In the genomic region with DNA sequence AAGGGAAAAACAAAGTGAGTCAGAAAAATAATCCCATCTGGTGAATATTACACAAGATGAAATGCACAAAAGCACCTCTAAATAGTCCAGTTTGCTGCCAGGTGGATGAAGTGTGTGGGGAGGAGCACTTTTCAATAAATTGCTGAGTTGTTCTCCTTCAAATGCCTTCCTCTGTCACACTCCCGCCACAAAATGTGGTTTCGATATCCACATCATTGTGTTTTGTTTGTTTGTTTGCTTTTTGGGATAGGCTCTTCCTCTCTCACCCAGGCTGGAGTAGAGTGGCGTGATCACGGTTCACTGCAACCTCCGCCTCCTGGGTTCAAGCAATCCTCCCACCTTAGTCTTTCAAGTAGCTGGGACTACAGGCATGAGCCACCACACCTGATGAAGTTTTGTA, we compare ENCODE assay signal across 19 cellular contexts. TPM values are rescaled to one million over a fixed set of nuclear protein-coding genes. Genes with fewer than 3 reads are reported as not detected.
"Had no signal": no experiment of that assay in that cellular context is flagged by ENCODE, and none has a peak within 500 bp of the region (broad histone marks: within the 10 kb centered on the region; RNA-seq: fewer than 3 reads in every experiment).

No MANE protein-coding gene starts in this region.

- H3K4me3 ChIP-seq: cardiac muscle cell, dorsolateral prefrontal cortex, skin epidermis, tibial artery, vagina had no signal

- H3K9ac ChIP-seq: parathyroid adenoma had no signal

- H3K27ac Mint-ChIP-seq: activated CD4-positive, alpha-beta T cell treated with anti-CD3 and anti-CD28 coated beads, Interleukin-2, amount 10 ng/mL, durations not matched to agents 24 days and 14 days; activated naive CD4-positive, alpha-beta T cell treated with anti-CD3 and anti-CD28 coated beads, Interleukin-2, amount 50 U/mL, for 72 hours; activated T-cell treated with anti-CD3 and anti-CD28 coated beads, Interleukin-2, amount 50 U/mL, for 72 hours; naive B cell had no signal

- H3K4me1 ChIP-seq: parathyroid adenoma, tibial artery, vagina had no signal

- DNase-seq: activated CD4-positive, alpha-beta T cell treated with anti-CD3 and anti-CD28 coated beads, Interleukin-2, amount 10 ng/mL, durations not matched to agents 24 days and 14 days; activated CD4-positive, CD25-positive, alpha-beta regulatory T cell; activated CD8-positive, alpha-beta memory T cell treated with anti-CD3 and anti-CD28 coated beads, Interleukin-2, amount 50 U/mL, for 48 hours; activated gamma-delta T cell; activated T-cell treated with anti-CD3 and anti-CD28 coated beads, Interleukin-2, amount 50 U/mL, for 72 hours; dorsolateral prefrontal cortex; islet precursor cell; naive B cell; stimulated activated CD4-positive, alpha-beta T cell treated with anti-CD3 and anti-CD28 coated beads, Interleukin-15, amount 100 ng/mL, for 24 hours; stimulated activated CD4-positive, alpha-beta T cell treated with anti-CD3 and anti-CD28 coated beads, Interleukin-4, amount 100 ng/mL, for 1 hour; stimulated activated naive CD4-positive, alpha-beta T cell; tibial artery had no signal

- H3K27ac ChIP-seq: cardiac muscle cell, dorsolateral prefrontal cortex, parathyroid adenoma, skin epidermis, tibial artery, vagina had no signal

- H2AFZ ChIP-seq: parathyroid adenoma had no signal

- H3K4me1 Mint-ChIP-seq: activated CD4-positive, alpha-beta T cell treated with anti-CD3 and anti-CD28 coated beads, Interleukin-2, amount 10 ng/mL, durations not matched to agents 24 days and 14 days had no signal

- H3K36me3 Mint-ChIP-seq: activated naive CD4-positive, alpha-beta T cell treated with anti-CD3 and anti-CD28 coated beads, Interleukin-2, amount 50 U/mL, for 72 hours; naive B cell had no signal

- H3K9me3 Mint-ChIP-seq: activated CD4-positive, alpha-beta T cell treated with anti-CD3 and anti-CD28 coated beads, Interleukin-2, amount 10 ng/mL, durations not matched to agents 24 days and 14 days; activated T-cell treated with anti-CD3 and anti-CD28 coated beads, Interleukin-2, amount 50 U/mL, for 72 hours had no signal

- H3K27me3 ChIP-seq: cardiac muscle cell, vagina had no signal

- ATAC-seq: activated naive CD4-positive, alpha-beta T cell treated with anti-CD3 and anti-CD28 coated beads, Interleukin-2, amount 50 U/mL, for 72 hours; activated T-cell treated with anti-CD3 and anti-CD28 coated beads, Interleukin-2, amount 50 U/mL, for 72 hours; left lobe of liver had no signal

- H3K9me3 ChIP-seq: tibial artery, vagina had no signal

- H3K79me2 ChIP-seq: parathyroid adenoma had no signal

- H3K36me3 ChIP-seq: cardiac muscle cell, tibial artery, vagina had no signal

- H3K4me3 Mint-ChIP-seq: activated CD4-positive, alpha-beta T cell treated with anti-CD3 and anti-CD28 coated beads, Interleukin-2, amount 10 ng/mL, durations not matched to agents 24 days and 14 days; activated T-cell treated with anti-CD3 and anti-CD28 coated beads, Interleukin-2, amount 50 U/mL, for 72 hours; naive B cell had no signal

- H3K27me3 Mint-ChIP-seq: activated CD4-positive, alpha-beta T cell treated with anti-CD3 and anti-CD28 coated beads, Interleukin-2, amount 10 ng/mL, durations not matched to agents 24 days and 14 days had no signal

RNA-seq across cellular contexts. Expression of a gene that starts 24.6 kb away (rescaled TPM):
- total RNA-seq: activated CD4-positive, alpha-beta T cell treated with anti-CD3 and anti-CD28 coated beads, Interleukin-2, amount 10 ng/mL, durations not matched to agents 24 days and 14 days; mononuclear cell had no signal
- polyA plus RNA-seq: cardiac muscle cell had no signal
